In the genomic region with DNA sequence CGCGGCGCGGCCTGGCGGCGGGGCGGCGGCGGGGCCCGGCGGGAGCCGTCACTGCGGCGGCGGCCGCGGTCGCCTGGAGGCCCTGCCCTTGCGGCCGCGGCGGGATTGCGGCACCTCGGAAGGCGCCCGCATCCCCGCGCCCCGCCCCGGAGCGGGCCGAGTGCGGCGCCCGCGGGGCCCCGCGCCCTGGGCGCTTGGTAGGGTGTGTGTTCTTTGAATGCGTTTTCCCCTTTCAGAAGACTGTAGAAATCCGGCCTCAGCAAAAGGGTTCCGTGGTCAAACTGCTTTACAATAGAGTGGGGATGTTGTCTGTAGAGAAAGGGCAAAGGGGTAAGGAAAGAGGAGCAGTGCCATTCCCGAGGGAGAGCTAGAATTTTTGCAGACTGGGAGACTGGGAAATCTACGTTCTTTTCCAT, we compare ENCODE assay signal across 8 cellular contexts. TPM values are rescaled to one million over a fixed set of nuclear protein-coding genes. Genes with fewer than 3 reads are reported as not detected.
DNase-seq lines count a peak whose midpoint lies in the region; ATAC-seq and TF ChIP-seq lines count a peak whose summit lies in the region.

No MANE protein-coding gene starts in this region.

- peak; percentile 27 for ATAC-seq in GM19035 (IDR thresholded peaks at IDR 0.05; ENCODE audit: unreplicated experiment)
- peak; percentile 24 for ATAC-seq in HG03521 (IDR thresholded peaks at IDR 0.05; ENCODE audit: unreplicated experiment)

- H3K9ac ChIP-seq in endocrine pancreas (ENCODE audit: control insufficient read depth, insufficient read depth, low read length) (peak overlapping the region; percentile 90), mucosa of stomach (ENCODE audit: low read length) (peak overlapping the region; percentile 88)

- peak overlapping the region; percentile 90 to 99 for H3K4me3 Mint-ChIP-seq in CD14-positive monocyte

- TF ChIP-seq CTCF in CD14-positive monocyte (IDR thresholded peaks at IDR 0.05) (no peak), VCaP (conservative IDR thresholded peaks at IDR 0.05) (no peak)

- peak overlapping the region; percentile 88 for H3K27ac ChIP-seq in VCaP

- H3K4me3 ChIP-seq in endocrine pancreas (ENCODE audit: control insufficient read depth, insufficient read depth, low read length): peak overlapping the region; percentile 88
- peak overlapping the region; percentile 48 for H3K4me3 ChIP-seq in mucosa of stomach (ENCODE audit: low read length)

- H3K27me3 ChIP-seq in endocrine pancreas (ENCODE audit: control insufficient read depth, insufficient read depth, low read length) (no peaks in the 10 kb centered on the region), mucosa of stomach (ENCODE audit: control insufficient read depth, insufficient read depth, low read length) (no peaks in the 10 kb centered on the region)

- peaks cover 9 to 11% of the 10 kb centered on the region in 2 donors for H3K36me3 Mint-ChIP-seq in CD14-positive monocyte

- H3K4me1 Mint-ChIP-seq in CD14-positive monocyte: peaks cover 42% of the 10 kb centered on the region

- H3K36me3 ChIP-seq in endocrine pancreas (ENCODE audit: control insufficient read depth, insufficient read depth, low read length): no peaks in the 10 kb centered on the region
- H3K36me3 ChIP-seq in mucosa of stomach (ENCODE audit: control insufficient read depth, insufficient read depth, low read length): no peaks in the 10 kb centered on the region

- peaks cover 0 to 2% (median 0%) of the 10 kb centered on the region in 3 donors for H3K27me3 Mint-ChIP-seq in CD14-positive monocyte (ENCODE audit: low read depth in 3 of 3)

- H3K4me1 ChIP-seq in endocrine pancreas (ENCODE audit: control insufficient read depth, insufficient read depth, low read length) (peaks cover 15% of the 10 kb centered on the region), mucosa of stomach (ENCODE audit: control insufficient read depth, insufficient read depth, low read length) (peaks cover 35% of the 10 kb centered on the region)

- H3K9me3 Mint-ChIP-seq in CD14-positive monocyte: peaks cover 0 to 1% (median 0%) of the 10 kb centered on the region in 7 donors

- H3K9me3 ChIP-seq in endocrine pancreas (ENCODE audit: control insufficient read depth, low read length) (no peaks in the 10 kb centered on the region), mucosa of stomach (ENCODE audit: control insufficient read depth, low read length) (no peaks in the 10 kb centered on the region)

- no peak for DNase-seq in CD14-positive monocyte (ENCODE audit: low spot score)
- no peak for DNase-seq in NCI-H1436 treated with DMSO at 0.1 percent for 48 hours (lab: John Stamatoyannopoulos, UW)
- DNase-seq in cortex of kidney (lab: John Stamatoyannopoulos, UW): no peak

- H3K27ac Mint-ChIP-seq in CD14-positive monocyte: peak overlapping the region; percentile 91 to 99 (median 97)

- intact Hi-C loops in CD14-positive monocyte (cut with micrococcal nuclease): loop anchor here in 1 of 2 donors (10.0 kb wide), 2 partner anchors 102 to 408 kb away; partner anchors contain the start of gene ABHD5

RNA-seq across cellular contexts. Expression of gene SNRK, which starts 0.6 kb away (rescaled TPM):
- polyA plus RNA-seq in CD14-positive monocyte: 10 to 100 TPM; 12.8 to 19.7 TPM
